In genomic region chr14:54647378-54647777, GRCh38 we compare ENCODE assay signal across 23 cellular contexts.
DNase-seq lines count a peak whose midpoint lies in the region; ATAC-seq and TF ChIP-seq lines count a peak whose summit lies in the region.
"Had no signal": no experiment of that assay in that cellular context is flagged by ENCODE, and none has a peak within 500 bp of the region (broad histone marks: within the 10 kb centered on the region; RNA-seq: fewer than 3 reads in every experiment).

No MANE protein-coding gene starts in this region.

- no peak overlapping the region for H2BK12ac ChIP-seq in neuronal stem cell (ENCODE audit: low read length)

- ATAC-seq in mucosa of descending colon = peak; percentile 44
- ATAC-seq: CD8-positive, alpha-beta T cell; K562 had no signal

- H3K23ac ChIP-seq in neuronal stem cell (ENCODE audit: low read depth, low read length, poor library complexity) = no peak overlapping the region

- no peaks in the 10 kb centered on the region for H3K9me2 ChIP-seq in hepatocyte (replicated peaks; ENCODE audit: insufficient read depth)

- H3K36me3 ChIP-seq in mucosa of descending colon (ENCODE audit: low read depth) (no peaks in the 10 kb centered on the region), neuronal stem cell (replicated peaks in 1 of 2; ENCODE audit: control insufficient read depth in 2 of 2, insufficient read depth in 2 of 2, low read length in 2 of 2) (no peaks in the 10 kb centered on the region), hepatocyte (replicated peaks; ENCODE audit: insufficient read depth, low read depth) (no peaks in the 10 kb centered on the region)
- H3K36me3 ChIP-seq: SJSA1 had no signal

- no peak overlapping the region for H2AFZ ChIP-seq in neuronal stem cell (ENCODE audit: low read length)
- no peak overlapping the region for H2AFZ ChIP-seq in hepatocyte

- H2BK120ac ChIP-seq in neuronal stem cell (ENCODE audit: low read depth, low read length) = no peak overlapping the region

- peak; percentile 19 for DNase-seq in NCI-H1092 treated with DMSO at 0.1 percent for 48 hours (lab: John Stamatoyannopoulos, UW)
- no peak for DNase-seq in NCI-H1092 (lab: John Stamatoyannopoulos, UW)
- DNase-seq in DMS153 (lab: John Stamatoyannopoulos, UW) = peak; percentile 62
- DNase-seq in NCI-H69 (lab: John Stamatoyannopoulos, UW) = peak; percentile 44
- no peak for DNase-seq in mucosa of descending colon
- DNase-seq in activated effector memory CD4-positive, alpha-beta T cell treated with anti-CD3 and anti-CD28 coated beads, Interleukin-2, amount 50 U/mL, for 16 hours = no peak
- no peak for DNase-seq in neuronal stem cell (ENCODE audit: low spot score)
- no peak for DNase-seq in hepatocyte (ENCODE audit: low spot score)
- DNase-seq: Caco-2; CD8-positive, alpha-beta T cell; Kasumi-1; NCI-H1417; NCI-H1694; NCI-H2081 treated with DMSO at 0.1 percent for 48 hours; NCI-H2171 treated with DMSO at 0.1 percent for 48 hours; NCI-H446; NCI-H526 treated with DMSO at 0.1 percent for 48 hours; Right ventricle myocardium superior; RPMI8226 had no signal

- no peak overlapping the region for H3K14ac ChIP-seq in neuronal stem cell (ENCODE audit: low read length)

- no peaks in the 10 kb centered on the region for H3K27me3 ChIP-seq in neuronal stem cell (ENCODE audit: control insufficient read depth in 3 of 3, insufficient read depth in 3 of 3, low read depth in 1 of 3, low read length in 3 of 3)
- H3K27me3 ChIP-seq in hepatocyte = no peaks in the 10 kb centered on the region
- H3K27me3 ChIP-seq: SJSA1 had no signal

- no peak overlapping the region for H2AK5ac ChIP-seq in neuronal stem cell (ENCODE audit: low read depth, low read length)

- H2BK15ac ChIP-seq in neuronal stem cell (ENCODE audit: low read length) = no peak overlapping the region

- no peak overlapping the region for H3K4ac ChIP-seq in neuronal stem cell (ENCODE audit: low read length)

- peaks cover 21% of the 10 kb centered on the region for H3K79me2 ChIP-seq in hepatocyte

- no peak overlapping the region for H3K4me3 ChIP-seq in mucosa of descending colon
- no peak overlapping the region for H3K4me3 ChIP-seq in neuronal stem cell (ENCODE audit: low read length in 2 of 2)
- no peak overlapping the region for H3K4me3 ChIP-seq in hepatocyte
- H3K4me3 ChIP-seq: K562, SJSA1 had no signal

- H3K79me1 ChIP-seq in neuronal stem cell (ENCODE audit: low read depth, low read length) = no peaks in the 10 kb centered on the region

- H3K18ac ChIP-seq in neuronal stem cell (ENCODE audit: low read length) = no peak overlapping the region

- peaks cover 4% of the 10 kb centered on the region for H3K4me1 ChIP-seq in mucosa of descending colon (ENCODE audit: low read depth)
- peaks cover 31 to 33% of the 10 kb centered on the region in 2 donors for H3K4me1 ChIP-seq in neuronal stem cell (ENCODE audit: control insufficient read depth in 2 of 2, insufficient read depth in 1 of 2, low read depth in 1 of 2, low read length in 2 of 2)
- H3K4me1 ChIP-seq in hepatocyte (ENCODE audit: insufficient read depth) = peaks cover 35% of the 10 kb centered on the region

- intact Hi-C loops in mucosa of descending colon (cut with DNase I, micrococcal nuclease) = no loop called here

- H2BK5ac ChIP-seq in neuronal stem cell (ENCODE audit: low read length) = no peak overlapping the region

- H4K91ac ChIP-seq in neuronal stem cell (ENCODE audit: low read depth, low read length, poor library complexity) = no peak overlapping the region

- no peaks in the 10 kb centered on the region for H4K20me1 ChIP-seq in hepatocyte (ENCODE audit: insufficient read depth, poor library complexity, severe bottlenecking)

- H4K8ac ChIP-seq in neuronal stem cell (ENCODE audit: low read depth, low read length) = no peak overlapping the region

- no peak for TF ChIP-seq CTCF in mucosa of descending colon (IDR thresholded peaks at IDR 0.05)
- TF ChIP-seq CTCF in hepatocyte (IDR thresholded peaks at IDR 0.05; ENCODE audit: poor library complexity) = no peak

- H3K4me2 ChIP-seq in neuronal stem cell (ENCODE audit: insufficient read depth, low read length, poor library complexity, severe bottlenecking) (no peak overlapping the region), hepatocyte (no peak overlapping the region)

- H3K9me3 ChIP-seq in mucosa of descending colon (no peaks in the 10 kb centered on the region), neuronal stem cell (replicated peaks in 1 of 2; ENCODE audit: control insufficient read depth in 2 of 2, insufficient read depth in 1 of 2, low read depth in 1 of 2, low read length in 2 of 2) (no peaks in the 10 kb centered on the region), hepatocyte (ENCODE audit: low read depth) (no peaks in the 10 kb centered on the region)
- H3K9me3 ChIP-seq: Caco-2, SJSA1 had no signal

- 83% methylated on average over 1 of the region's 3 CpGs; no CpG with 5 or more reads in 1 of the 2 donors for WGBS in neuronal stem cell (ENCODE audit: extremely low coverage in 2 of 2, insufficient read length in 2 of 2, insufficient replicate concordance in 1 of 2), 2 donors
- 83% methylated on average over 3 of the region's 3 CpGs for WGBS in hepatocyte (ENCODE audit: low lambda C conversion rate, missing lambda C conversion rate)

- H3K9ac ChIP-seq in neuronal stem cell (ENCODE audit: low read depth, low read length, poor library complexity) = no peak overlapping the region

- H3K27ac ChIP-seq in neuronal stem cell (replicated peaks; ENCODE audit: low read length) (no peak overlapping the region), hepatocyte (no peak overlapping the region)
- H3K27ac ChIP-seq: 22Rv1, C4-2B, SJSA1 had no signal

Comparison
In these comparisons a context has a peak if more than half of its experiments do, and no peak if none do; other contexts are left out.
1. DNase-seq: peak in NCI-H1092 treated with DMSO at 0.1 percent for 48 hours (single experiment), DMS153 (single experiment) and NCI-H69 (single experiment); none in NCI-H1092 (single experiment), mucosa of descending colon (0 of 3), activated effector memory CD4-positive, alpha-beta T cell treated with anti-CD3 and anti-CD28 coated beads, Interleukin-2, amount 50 U/mL, for 16 hours (single experiment), neuronal stem cell (single experiment) and hepatocyte (single experiment).